19 cellular contexts compared by ENCODE assay signal in the genomic region with DNA sequence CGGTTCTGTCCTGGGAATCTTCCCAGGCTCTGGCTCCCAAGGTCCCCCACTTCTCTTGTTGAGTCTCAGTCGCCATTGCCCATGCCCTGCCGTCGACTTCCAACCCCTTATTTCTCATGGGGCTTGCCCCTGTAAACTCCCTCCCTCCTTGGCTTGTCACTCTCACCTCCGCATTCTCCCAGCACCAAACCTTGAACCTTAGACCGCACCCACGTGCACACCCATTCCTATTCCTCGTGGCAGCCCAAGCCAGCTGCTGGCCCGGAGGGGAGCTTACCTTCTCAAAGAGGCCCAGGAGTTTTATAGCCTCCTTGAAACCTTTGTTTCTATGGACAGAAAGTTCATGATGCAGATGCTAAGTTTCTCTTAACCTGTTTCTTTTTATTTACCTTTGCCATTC. TPM values are rescaled to one million over a fixed set of nuclear protein-coding genes. Genes with fewer than 3 reads are reported as not detected.
DNase-seq lines count a peak whose midpoint lies in the region; ATAC-seq and FAIRE-seq lines count a peak whose summit lies in the region.
"Had no signal": no experiment of that assay in that cellular context is flagged by ENCODE, and none has a peak within 500 bp of the region (broad histone marks: within the 10 kb centered on the region; RNA-seq: fewer than 3 reads in every experiment).

No MANE protein-coding gene starts in this region.

- no peak overlapping the region for H3K4me3 ChIP-seq in GM23248
- no peak overlapping the region for H3K4me3 ChIP-seq in adipocyte (ENCODE audit: low read length)
- peak overlapping the region in 1 of 2 experiments; percentile 84 for H3K4me3 ChIP-seq in mesenchymal stem cell (ENCODE audit: insufficient read depth in 1 of 2, low read depth in 1 of 2, low read length in 2 of 2)
- H3K4me3 ChIP-seq in small intestine (ENCODE audit: low read depth in 1 of 2, low read length in 2 of 2): no peak overlapping the region
- H3K4me3 ChIP-seq: K562, PC-9, SJCRH30 had no signal

- H2BK12ac ChIP-seq in mesenchymal stem cell (ENCODE audit: low read length in 2 of 2): no peak overlapping the region

- no peak overlapping the region for H2AK5ac ChIP-seq in mesenchymal stem cell (ENCODE audit: low read length, severe bottlenecking)

- H3K9me3 ChIP-seq in GM23248 (ENCODE audit: low read depth) (no peaks in the 10 kb centered on the region), adipocyte (ENCODE audit: control insufficient read depth, low read length) (no peaks in the 10 kb centered on the region), mesenchymal stem cell (ENCODE audit: control insufficient read depth, low read length) (no peaks in the 10 kb centered on the region), small intestine (ENCODE audit: control insufficient read depth, low read depth) (no peaks in the 10 kb centered on the region)
- H3K9me3 ChIP-seq: BE2C, Caco-2, SJCRH30 had no signal

- H3K9me2 ChIP-seq in GM23248 (ENCODE audit: insufficient read depth): no peaks in the 10 kb centered on the region

- peaks cover 30% of the 10 kb centered on the region for H3K79me1 ChIP-seq in mesenchymal stem cell (replicated peaks; ENCODE audit: low read length, poor library complexity, severe bottlenecking)

- no peak for FAIRE-seq in small intestine (lab: Jason Lieb, UNC)
- FAIRE-seq: G401.6, H1, K562 had no signal

- no peak overlapping the region for H3K9ac ChIP-seq in GM23248
- H3K9ac ChIP-seq in adipocyte (ENCODE audit: low read length): peak overlapping the region; percentile 85
- peak overlapping the region; percentile 32 for H3K9ac ChIP-seq in mesenchymal stem cell (ENCODE audit: low read length)

- no peak overlapping the region for H3K23ac ChIP-seq in mesenchymal stem cell (ENCODE audit: low read length in 2 of 2)

- H3K27me3 ChIP-seq in GM23248 (replicated peaks; ENCODE audit: insufficient read depth): no peaks in the 10 kb centered on the region
- H3K27me3 ChIP-seq in adipocyte (replicated peaks; ENCODE audit: control insufficient read depth, insufficient read depth, low read length): no peaks in the 10 kb centered on the region
- H3K27me3 ChIP-seq in mesenchymal stem cell (ENCODE audit: control insufficient read depth in 1 of 2, insufficient read depth in 1 of 2, low read length in 2 of 2): no peaks in the 10 kb centered on the region
- H3K27me3 ChIP-seq in small intestine (ENCODE audit: control insufficient read depth in 2 of 2, insufficient read depth in 2 of 2, low read length in 2 of 2): no peaks in the 10 kb centered on the region
- H3K27me3 ChIP-seq: SJCRH30 had no signal

- no peak overlapping the region for H3K18ac ChIP-seq in mesenchymal stem cell (ENCODE audit: low read depth in 1 of 2, low read length in 2 of 2)

- in situ Hi-C loops in GM23248 (cut with MboI): no loop called here

- DNase-seq in GM23248: no peak
- DNase-seq in adipocyte (ENCODE audit: low read depth): no peak
- no peak for DNase-seq in mesenchymal stem cell
- DNase-seq in small intestine: peak; percentile 93
- DNase-seq in inferior parietal cortex (ENCODE audit: extremely low spot score): no peak
- no peak for DNase-seq in stimulated activated CD4-positive, alpha-beta T cell treated with anti-CD3 and anti-CD28 coated beads, Interleukin-4, amount 100 ng/mL, for 1 hour
- DNase-seq in occipital lobe (lab: John Stamatoyannopoulos, UW): no peak
- DNase-seq: BE2C; Caco-2; CD4-positive, CD25-positive, alpha-beta regulatory T cell; NCI-H1417 treated with DMSO at 0.1 percent for 48 hours; NCI-H187 treated with DMSO at 0.1 percent for 48 hours; NCI-H526; PC-9; SJCRH30 had no signal

- peaks cover 24% of the 10 kb centered on the region for H3K36me3 ChIP-seq in GM23248 (ENCODE audit: low read depth)
- peaks cover 43% of the 10 kb centered on the region for H3K36me3 ChIP-seq in adipocyte (ENCODE audit: control insufficient read depth, insufficient read depth, low read length, severe bottlenecking)
- H3K36me3 ChIP-seq in mesenchymal stem cell (ENCODE audit: control insufficient read depth in 1 of 2, insufficient read depth in 2 of 2, low read depth in 1 of 2, low read length in 2 of 2): peaks cover 19 to 38% of the 10 kb centered on the region in 2 experiments
- H3K36me3 ChIP-seq in small intestine (ENCODE audit: control insufficient read depth in 2 of 2, insufficient read depth in 2 of 2, low read length in 2 of 2): no peaks in the 10 kb centered on the region
- H3K36me3 ChIP-seq: SJCRH30 had no signal

- H3K4ac ChIP-seq in mesenchymal stem cell (ENCODE audit: low read depth in 1 of 2, low read length in 2 of 2): no peak overlapping the region

- no peak overlapping the region for H3K4me2 ChIP-seq in GM23248 (ENCODE audit: unreplicated experiment)
- no peak overlapping the region for H3K4me2 ChIP-seq in mesenchymal stem cell (ENCODE audit: low read length, poor library complexity, severe bottlenecking)
- H3K4me2 ChIP-seq: PC-9 had no signal

- H3K27ac ChIP-seq in GM23248: 0 out of 2 replicates have a peak overlapping the region, but pooled peaks have one; percentile 12
- no peak overlapping the region for H3K27ac ChIP-seq in mesenchymal stem cell (ENCODE audit: low read length, poor library complexity, severe bottlenecking)
- peak overlapping the region; percentile 24 to 50 for H3K27ac ChIP-seq in small intestine (ENCODE audit: low read depth in 1 of 2, low read length in 1 of 2)
- H3K27ac ChIP-seq: PC-9, SJCRH30 had no signal

- peaks cover 18% of the 10 kb centered on the region; the same call in 1 of the 2 replicates for H4K20me1 ChIP-seq in GM23248 (ENCODE audit: insufficient read depth)

- no peak overlapping the region for H2AFZ ChIP-seq in GM23248
- H2AFZ ChIP-seq in mesenchymal stem cell (ENCODE audit: low read depth, low read length): no peak overlapping the region
- H2AFZ ChIP-seq: PC-9 had no signal

- H3K14ac ChIP-seq in mesenchymal stem cell (ENCODE audit: low read length in 2 of 2): no peak overlapping the region

- peaks cover 92% of the 10 kb centered on the region for H3K79me2 ChIP-seq in GM23248 (ENCODE audit: insufficient read depth)

- no peak overlapping the region for H2BK5ac ChIP-seq in mesenchymal stem cell (ENCODE audit: low read depth, low read length, poor library complexity, severe bottlenecking)

- no peak overlapping the region for H2BK120ac ChIP-seq in mesenchymal stem cell (ENCODE audit: low read depth, low read length)

- H4K8ac ChIP-seq in mesenchymal stem cell (ENCODE audit: low read length): no peak overlapping the region

- ATAC-seq in HG03095 (IDR thresholded peaks at IDR 0.05; ENCODE audit: unreplicated experiment): no peak
- ATAC-seq: K562 had no signal

- H3F3A ChIP-seq in GM23248 (ENCODE audit: insufficient read depth): peaks cover 46% of the 10 kb centered on the region

- no peak overlapping the region for H4K91ac ChIP-seq in mesenchymal stem cell (ENCODE audit: low read length)

- H3K4me1 ChIP-seq in GM23248 (ENCODE audit: insufficient read depth) (peaks cover 48% of the 10 kb centered on the region), adipocyte (ENCODE audit: control insufficient read depth, insufficient read depth, low read length) (peaks cover 55% of the 10 kb centered on the region), mesenchymal stem cell (ENCODE audit: control insufficient read depth, insufficient read depth, low read depth, low read length) (peaks cover 15% of the 10 kb centered on the region), small intestine (ENCODE audit: control insufficient read depth in 2 of 2, insufficient read depth in 1 of 2, low read depth in 1 of 2, low read length in 1 of 2) (peaks cover under 1 to 5% of the 10 kb centered on the region in 2 donors)

- no peak overlapping the region for H2BK15ac ChIP-seq in mesenchymal stem cell (ENCODE audit: low read depth, poor library complexity, severe bottlenecking)

- 92 to 96% methylated on average over 9 of the region's 9 CpGs for WGBS in GM23248 (ENCODE audit: low coverage in 1 of 2, low lambda C conversion rate in 2 of 2, missing lambda C conversion rate in 2 of 2), 2 experiments
- WGBS in mesenchymal stem cell: 98% methylated on average over 9 of the region's 9 CpGs
- 30 to 72% (median 47%) methylated on average over 9 of the region's 9 CpGs for WGBS in small intestine, 3 donors

RNA-seq across cellular contexts. Expression of gene JDP2, which starts 4.6 kb away (rescaled TPM):
- 163 and 174 TPM in 2 replicates for total RNA-seq in GM23248 (2014; rRNA removed; shearing (Covaris generic))
- polyA plus RNA-seq in GM23248 (2016; fragmentation: Nextera tagmentation; extraction: Ambion mirVana): 20.0 and 21.5 TPM in 2 replicates
- 63.4 TPM for polyA plus RNA-seq in mesenchymal stem cell (2013, experiment 1 of 2)
- 61.6 TPM for polyA plus RNA-seq in mesenchymal stem cell (2013, experiment 2 of 2)
- polyA plus RNA-seq in small intestine: 10 to 100 TPM; 41.6 to 45.6 (median 42.7) TPM
- 4.2 TPM for total RNA-seq in occipital lobe

Comparison
In these comparisons a context has a peak if more than half of its experiments do, and no peak if none do; other contexts are left out.
1. RNA of gene JDP2, which starts 4.6 kb away (total RNA-seq): 163 to 174 TPM in GM23248; 4.2 TPM in occipital lobe (single experiment); every median in the first group is over 10 times any median in the second.